In genomic region chr16:31298958-31299357, GRCh38 we compare ENCODE assay signal across 1 cellular context.
TF ChIP-seq lines count a peak whose summit lies in the region.

No MANE protein-coding gene starts in this region.

TF ChIP-seq in HCT116, 20 proteins besides CTCF, POLR2A, EP300 and RAD21 (continued from another document):
- TF ChIP-seq REST (IDR thresholded peaks at IDR 0.05; ENCODE audit: low read depth) (no peak), EZH2phosphoT487 (IDR thresholded peaks at IDR 0.05; ENCODE audit: borderline replicate concordance) (no peak), YY1 (IDR thresholded peaks at IDR 0.05; ENCODE audit: extremely low read depth, insufficient replicate concordance, low read depth, low read length) (no peak), EZH2 (IDR thresholded peaks at IDR 0.05) (no peak), ZFX (IDR thresholded peaks at IDR 0.05) (no peak), ZBTB33 (IDR thresholded peaks at IDR 0.05; ENCODE audit: extremely low read depth, insufficient replicate concordance, low read length) (no peak), ELF1 (IDR thresholded peaks at IDR 0.05; ENCODE audit: borderline replicate concordance, low read depth) (no peak), ATF3 (IDR thresholded peaks at IDR 0.05) (no peak), MAX (IDR thresholded peaks at IDR 0.05) (no peak), EGR1 (IDR thresholded peaks at IDR 0.05; ENCODE audit: low read depth) (no peak), SRF (IDR thresholded peaks at IDR 0.05; ENCODE audit: low read depth) (no peak)
